In the genomic region with DNA sequence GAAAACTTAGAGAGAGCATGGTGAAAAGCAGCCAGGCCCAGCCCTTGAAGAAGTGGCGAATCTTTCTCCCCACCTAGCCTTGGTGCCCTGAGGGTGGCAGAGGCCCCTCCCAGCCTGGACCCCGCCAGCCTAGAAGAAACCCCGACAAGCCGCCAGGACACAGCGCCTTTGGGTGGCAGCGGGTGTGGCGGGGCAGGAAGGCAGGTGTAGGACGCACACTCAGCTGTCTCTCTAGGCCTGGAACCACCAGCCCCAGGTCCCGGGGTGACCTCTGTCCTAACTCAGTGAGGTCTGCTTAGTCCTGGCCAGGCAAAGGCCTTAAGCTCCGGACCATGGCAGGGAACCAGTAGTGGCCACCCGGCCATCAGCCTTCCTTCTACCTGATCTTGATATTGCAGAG, we compare ENCODE assay signal across 4 cellular contexts.
"Had no signal": no experiment of that assay in that cellular context is flagged by ENCODE, and none has a peak within 500 bp of the region (broad histone marks: within the 10 kb centered on the region; RNA-seq: fewer than 3 reads in every experiment).

No MANE protein-coding gene starts in this region.

- H3K4me3 ChIP-seq: GM23338 had no signal

- H3K27ac Mint-ChIP-seq: GM23338, H9 had no signal

- H3K4me3 Mint-ChIP-seq: GM23338, H9 had no signal

- ATAC-seq: GM23338 had no signal

- H3K9me3 Mint-ChIP-seq: GM23338, H9 had no signal

- H3K4me1 Mint-ChIP-seq: GM23338, H9 had no signal

- DNase-seq: H9, HCEC 1CT, IMR-90 had no signal
